ENCODE assay signal across 8 cellular contexts in the genomic region with DNA sequence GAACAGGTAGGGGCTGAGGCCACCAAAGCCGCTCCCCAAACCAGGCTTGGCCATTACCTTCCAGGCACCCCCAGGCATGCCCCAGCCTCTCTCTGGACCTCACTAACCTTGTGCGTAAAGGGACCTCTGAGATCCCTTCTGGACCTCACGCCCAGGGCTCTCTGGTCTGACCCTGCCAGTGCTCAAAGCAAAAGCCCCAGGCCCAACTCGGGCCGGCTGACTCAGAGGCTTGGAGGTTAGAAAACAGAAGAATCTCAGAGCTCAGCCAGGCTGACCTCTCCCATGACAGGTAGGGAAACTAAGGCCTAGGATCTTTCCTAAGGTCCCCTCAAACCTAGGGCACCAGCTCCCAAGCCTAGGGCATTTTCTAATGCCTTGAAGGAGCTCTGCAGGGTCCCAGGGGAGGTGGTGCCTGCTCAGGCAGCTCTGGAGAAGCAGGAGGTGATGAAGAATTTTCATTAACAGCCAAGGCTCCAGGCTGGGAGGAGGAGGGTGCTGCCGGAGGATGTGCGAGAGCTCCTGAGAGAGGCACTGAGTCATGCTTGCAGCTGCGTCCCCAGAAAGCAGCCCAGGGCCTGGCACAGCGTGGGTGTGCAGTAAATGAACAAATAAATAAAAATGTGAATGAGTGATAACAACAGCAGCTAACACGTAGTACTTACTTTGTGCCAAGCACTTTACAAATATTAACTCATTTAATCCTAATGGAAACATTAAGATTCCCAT. TPM values are rescaled to one million over a fixed set of nuclear protein-coding genes. Genes with fewer than 3 reads are reported as not detected.
A peak's percentile ranks its signal among the peaks of the same experiment; 100 is the strongest.
DNase-seq lines count a peak whose midpoint lies in the region; ATAC-seq and TF ChIP-seq lines count a peak whose summit lies in the region.

No MANE protein-coding gene starts in this region.

- peak overlapping the region; percentile 2 to 66 (median 40); a peak in 17 of 22 replicates for H3K9ac ChIP-seq in BLaER1 treated with 17β-estradiol and CSF1 and Interleukin-3, amounts not matched to agents 10 nM and 100 nM
- peak overlapping the region; percentile 29 for H3K9ac ChIP-seq in mesendoderm (ENCODE audit: low read length)

- H2BK120ac ChIP-seq in mesendoderm (ENCODE audit: low read depth, low read length): no peak overlapping the region

- peak overlapping the region; percentile 74 for H3K23ac ChIP-seq in mesendoderm (ENCODE audit: low read length)

- H3K4me3 Mint-ChIP-seq in stimulated activated naive CD8-positive, alpha-beta T cell treated with anti-CD3 and anti-CD28 coated beads, Interleukin-15, amount 100 ng/mL, for 72 hours: peak overlapping the region; percentile 75 to 76

- H2BK15ac ChIP-seq in mesendoderm (replicated peaks; ENCODE audit: low read depth): no peak overlapping the region

- H3K79me1 ChIP-seq in mesendoderm (ENCODE audit: low read length): peaks cover 18% of the 10 kb centered on the region

- DNase-seq in RKO (ENCODE audit: low spot score) (peak; percentile 92), astrocyte of the spinal cord (ENCODE audit: low read depth, low spot score) (peak; percentile 86), mesendoderm (peak; percentile 56), DMS153 treated with DMSO at 0.1 percent for 48 hours (lab: John Stamatoyannopoulos, UW; ENCODE audit: unreplicated experiment) (no peak)
- DNase-seq in stimulated activated naive CD8-positive, alpha-beta T cell treated with anti-CD3 and anti-CD28 coated beads, Interleukin-15, amount 100 ng/mL, for 72 hours: peak; percentile 51 to 70

- H3K4me1 Mint-ChIP-seq in stimulated activated naive CD8-positive, alpha-beta T cell treated with anti-CD3 and anti-CD28 coated beads, Interleukin-15, amount 100 ng/mL, for 72 hours: peaks cover 89% of the 10 kb centered on the region

- no peak overlapping the region for H2AK5ac ChIP-seq in mesendoderm (ENCODE audit: low read length)

- H3K4me2 ChIP-seq in BLaER1 treated with 17β-estradiol and CSF1 and Interleukin-3, amounts not matched to agents 10 nM and 100 nM: peak overlapping the region; percentile 17 to 74 (median 59); a peak in 21 of 22 replicates
- no peak overlapping the region for H3K4me2 ChIP-seq in mesendoderm (ENCODE audit: low read length)

- peak overlapping the region in 10 of 11 experiments; percentile 32 to 75 (median 58); a peak in 19 of 22 replicates for H3K27ac ChIP-seq in BLaER1 treated with 17β-estradiol and CSF1 and Interleukin-3, amounts not matched to agents 10 nM and 100 nM
- H3K27ac ChIP-seq in mesendoderm (ENCODE audit: low read depth, low read length): peak overlapping the region; percentile 31

- ATAC-seq in stimulated activated naive CD8-positive, alpha-beta T cell treated with anti-CD3 and anti-CD28 coated beads, Interleukin-15, amount 100 ng/mL, for 72 hours: peak; percentile 83
- no peak for ATAC-seq in GM21390 (IDR thresholded peaks at IDR 0.05; ENCODE audit: unreplicated experiment)
- ATAC-seq in HG03432 (IDR thresholded peaks at IDR 0.05; ENCODE audit: unreplicated experiment): no peak

- H3K4ac ChIP-seq in mesendoderm (ENCODE audit: low read depth, low read length): peak overlapping the region; percentile 20

- no peaks in the 10 kb centered on the region for H3K9me3 Mint-ChIP-seq in stimulated activated naive CD8-positive, alpha-beta T cell treated with anti-CD3 and anti-CD28 coated beads, Interleukin-15, amount 100 ng/mL, for 72 hours

- no peak overlapping the region for H4K8ac ChIP-seq in mesendoderm (ENCODE audit: low read depth, low read length)

- no peaks in the 10 kb centered on the region for H3K27me3 Mint-ChIP-seq in stimulated activated naive CD8-positive, alpha-beta T cell treated with anti-CD3 and anti-CD28 coated beads, Interleukin-15, amount 100 ng/mL, for 72 hours

- peak overlapping the region in 1 of 2 donors; percentile 86 for H3K27ac Mint-ChIP-seq in stimulated activated naive CD8-positive, alpha-beta T cell treated with anti-CD3 and anti-CD28 coated beads, Interleukin-15, amount 100 ng/mL, for 72 hours

- H3K4me3 ChIP-seq in BLaER1 treated with 17β-estradiol and CSF1 and Interleukin-3, amounts not matched to agents 10 nM and 100 nM: no peak overlapping the region
- H3K4me3 ChIP-seq in astrocyte of the spinal cord (ENCODE audit: low read depth, low read length): no peak overlapping the region
- H3K4me3 ChIP-seq in mesendoderm (ENCODE audit: low read length): no peak overlapping the region

- peak overlapping the region; percentile 62 for H3K56ac ChIP-seq in mesendoderm (ENCODE audit: low read length)

- no peak for TF ChIP-seq CTCF in astrocyte of the spinal cord (IDR thresholded peaks at IDR 0.05; ENCODE audit: low read depth, low read length)

- H4K5ac ChIP-seq in mesendoderm (ENCODE audit: low read length): no peak overlapping the region

- peaks cover 64 to 90% (median 76%) of the 10 kb centered on the region in 10 experiments for H3K4me1 ChIP-seq in BLaER1 treated with 17β-estradiol and CSF1 and Interleukin-3, amounts not matched to agents 10 nM and 100 nM
- H3K4me1 ChIP-seq in mesendoderm (ENCODE audit: control insufficient read depth, low read depth, low read length): peaks cover 22% of the 10 kb centered on the region

- H3K27me3 ChIP-seq in BLaER1 treated with 17β-estradiol and CSF1 and Interleukin-3, amounts not matched to agents 10 nM and 100 nM: no peaks in the 10 kb centered on the region
- no peaks in the 10 kb centered on the region for H3K27me3 ChIP-seq in mesendoderm (ENCODE audit: insufficient read depth, low read length, poor library complexity)

- H3K79me2 ChIP-seq in mesendoderm (ENCODE audit: control insufficient read depth, insufficient read depth, low read length): peaks cover 34% of the 10 kb centered on the region

- H3K36me3 ChIP-seq in BLaER1 treated with 17β-estradiol and CSF1 and Interleukin-3, amounts not matched to agents 10 nM and 100 nM: peaks cover 17 to 63% (median 38%) of the 10 kb centered on the region in 11 experiments; a peak in 21 of 22 replicates
- H3K36me3 ChIP-seq in mesendoderm (ENCODE audit: control insufficient read depth, insufficient read depth, low read length): no peaks in the 10 kb centered on the region

- in situ Hi-C loops in astrocyte of the spinal cord (cut with HindIII; ENCODE audit: low sequenced_read_pairs): no loop called here

- no CpG with 5 or more reads among the region's 10 CpGs for WGBS in mesendoderm (ENCODE audit: extremely low coverage, insufficient coverage, low lambda C conversion rate)

- H3K18ac ChIP-seq in mesendoderm (ENCODE audit: low read length): peak overlapping the region; percentile 72

- peaks cover 37 to 100% (median 77%) of the 10 kb centered on the region in 11 experiments for H4K20me1 ChIP-seq in BLaER1 treated with 17β-estradiol and CSF1 and Interleukin-3, amounts not matched to agents 10 nM and 100 nM

- no peaks in the 10 kb centered on the region for H3K9me3 ChIP-seq in BLaER1 treated with 17β-estradiol and CSF1 and Interleukin-3, amounts not matched to agents 10 nM and 100 nM (replicated peaks in 1 of 11)

- H2BK5ac ChIP-seq in mesendoderm (ENCODE audit: low read length): peak overlapping the region; percentile 42

RNA-seq across cellular contexts. Expression of a gene that starts 25.6 kb away (rescaled TPM):
- polyA plus RNA-seq in mesendoderm (2013, experiment 1 of 2): 42.6 TPM
- polyA plus RNA-seq in mesendoderm (2013, experiment 2 of 2): 43.2 TPM
